In genomic region chr4:83582289-83582756, GRCh38 we compare ENCODE assay signal across 8 cellular contexts. TPM values are rescaled to one million over a fixed set of nuclear protein-coding genes. Genes with fewer than 3 reads are reported as not detected.
A peak's percentile ranks its signal among the peaks of the same experiment; 100 is the strongest.
DNase-seq lines count a peak whose midpoint lies in the region; ATAC-seq and TF ChIP-seq lines count a peak whose summit lies in the region.

No MANE protein-coding gene starts in this region.

- DNase-seq in Karpas-422, result peak; percentile 64
- DNase-seq in astrocyte of the hippocampus (ENCODE audit: low read depth, low spot score), result peak; percentile 87
- peak; percentile 52 for DNase-seq in medulla oblongata (ENCODE audit: extremely low spot score)
- no peak for DNase-seq in superior temporal gyrus (ENCODE audit: extremely low spot score)
- no peak for DNase-seq in SJCRH30
- DNase-seq in activated T-cell treated with anti-CD3 and anti-CD28 coated beads for 4 hours, result no peak

- no peaks in the 10 kb centered on the region for H3K27me3 ChIP-seq in Karpas-422 (ENCODE audit: low read length)
- no peaks in the 10 kb centered on the region for H3K27me3 ChIP-seq in SJCRH30

- H3K9me3 ChIP-seq in Karpas-422 (ENCODE audit: low read length), result no peaks in the 10 kb centered on the region
- H3K9me3 ChIP-seq in SJCRH30 (replicated peaks), result no peaks in the 10 kb centered on the region; the same call in 1 of the 2 replicates

- H3K4me3 ChIP-seq in Karpas-422 (ENCODE audit: low read length) (no peak overlapping the region; the same call in 1 of the 2 replicates), SJCRH30 (no peak overlapping the region)

- no peaks in the 10 kb centered on the region for H3K79me2 ChIP-seq in Karpas-422 (ENCODE audit: low read length)

- H3K36me3 ChIP-seq in Karpas-422 (ENCODE audit: insufficient read depth, low read length) (no peaks in the 10 kb centered on the region), SJCRH30 (no peaks in the 10 kb centered on the region)

- H4K20me1 ChIP-seq in Karpas-422 (ENCODE audit: insufficient read depth, low read depth, low read length), result no peaks in the 10 kb centered on the region

- H3K27ac ChIP-seq in C4-2B (no peak overlapping the region), Karpas-422 (ENCODE audit: low read length) (no peak overlapping the region), SJCRH30 (no peak overlapping the region)

- ATAC-seq in GM19397 (IDR thresholded peaks at IDR 0.05; ENCODE audit: unreplicated experiment), result peak; percentile 55

- peak; percentile 13 for TF ChIP-seq CTCF in C4-2B (conservative IDR thresholded peaks at IDR 0.05)

- peak overlapping the region; percentile 84; the same call in 1 of the 2 replicates for H2AFZ ChIP-seq in Karpas-422 (ENCODE audit: low read length)

- no peak overlapping the region; the same call in 1 of the 2 replicates for H3K9ac ChIP-seq in Karpas-422 (ENCODE audit: low read length)

- peaks cover 11% of the 10 kb centered on the region for H3K4me1 ChIP-seq in Karpas-422 (ENCODE audit: low read length)
- no peaks in the 10 kb centered on the region for H3K4me1 ChIP-seq in SJCRH30

- no peaks in the 10 kb centered on the region for H3K9me2 ChIP-seq in Karpas-422 (replicated peaks; ENCODE audit: insufficient read depth, low read length)

- H3K4me2 ChIP-seq in Karpas-422 (ENCODE audit: low read depth, low read length, poor library complexity, severe bottlenecking), result peak overlapping the region; percentile 44

RNA-seq across cellular contexts. Expression of gene GPAT3, which starts 46.4 kb away (rescaled TPM):
- total RNA-seq in Karpas-422 (2014; rRNA removed; shearing (Covaris generic); ENCODE audit: low replicate concordance), result not detected in 2 replicates
- total RNA-seq in SJCRH30 (2014; rRNA removed; shearing (Covaris generic)), result 2.4 and 2.6 TPM in 2 replicates

Comparison
In these comparisons a context has a peak if more than half of its experiments do, and no peak if none do; other contexts are left out.
1. DNase-seq: peak in Karpas-422 (single experiment), astrocyte of the hippocampus (single experiment) and medulla oblongata (single experiment); none in superior temporal gyrus (single experiment), SJCRH30 (0 of 2) and activated T-cell treated with anti-CD3 and anti-CD28 coated beads for 4 hours (single experiment).